Comparison of ENCODE assay signal across 24 cellular contexts in genomic region chr18:56162871-56163270, GRCh38.
DNase-seq lines count a peak whose midpoint lies in the region; ATAC-seq and TF ChIP-seq lines count a peak whose summit lies in the region.
"Had no signal": no experiment of that assay in that cellular context is flagged by ENCODE, and none has a peak within 500 bp of the region (broad histone marks: within the 10 kb centered on the region; RNA-seq: fewer than 3 reads in every experiment).

No MANE protein-coding gene starts in this region.

- H3K9me3 Mint-ChIP-seq in nephron: no peaks in the 10 kb centered on the region
- H3K9me3 Mint-ChIP-seq: activated B cell treated with CpG ODN at 0.5 μM for 24 hours; dendritic cell treated with granulocyte-macrophage colony-stimulating factor and Interleukin-4, amounts not matched to agents 40 ng/mL and 50 ng/mL, for 4 days had no signal

- peaks cover 23% of the 10 kb centered on the region for H3K4me1 Mint-ChIP-seq in nephron
- H3K4me1 Mint-ChIP-seq: activated B cell treated with CpG ODN at 0.5 μM for 24 hours had no signal

- H3K4me3 ChIP-seq in gastroesophageal sphincter (no peak overlapping the region), uterus (no peak overlapping the region)
- H3K4me3 ChIP-seq: skin epidermis, tibial nerve had no signal

- peaks cover 3% of the 10 kb centered on the region for H3K36me3 Mint-ChIP-seq in nephron (ENCODE audit: low read depth)
- H3K36me3 Mint-ChIP-seq: natural killer cell treated with Interleukin-12 subunit alpha and Interleukin-12 subunit beta and Interleukin-15 and Interleukin-18, amount 100 ng/mL, for 72 hours had no signal

- TF ChIP-seq POLR2A in gastroesophageal sphincter (IDR thresholded peaks at IDR 0.05) (no peak), uterus (IDR thresholded peaks at IDR 0.05) (no peak)

- WGBS in gastroesophageal sphincter (ENCODE audit: low coverage in 1 of 2), 2 donors: 25 to 45% methylated on average over 2 of the region's 2 CpGs

- no peaks in the 10 kb centered on the region for H3K36me3 ChIP-seq in gastroesophageal sphincter
- H3K36me3 ChIP-seq in uterus: no peaks in the 10 kb centered on the region
- H3K36me3 ChIP-seq: tibial nerve had no signal

- H3K27ac Mint-ChIP-seq in nephron: peak overlapping the region; percentile 26 to 57 (median 51)
- H3K27ac Mint-ChIP-seq: activated B cell treated with CpG ODN at 0.5 μM for 24 hours; dendritic cell treated with granulocyte-macrophage colony-stimulating factor and Interleukin-4, amounts not matched to agents 40 ng/mL and 50 ng/mL, for 4 days; natural killer cell treated with Interleukin-12 subunit alpha and Interleukin-12 subunit beta and Interleukin-15 and Interleukin-18, amount 100 ng/mL, for 72 hours had no signal

- no peak for DNase-seq in Right ventricle myocardium inferior (ENCODE audit: missing footprints)
- DNase-seq in cardiac septum (ENCODE audit: low spot score): no peak
- DNase-seq in uterus: no peak
- no peak for DNase-seq in activated naive CD4-positive, alpha-beta T cell treated with Interleukin-2 at 50 U/mL for 16 hours
- DNase-seq: 8988T, activated B cell treated with CpG ODN at 0.5 μM for 24 hours, activated gamma-delta T cell, aorta, DMS79 treated with DMSO at 0.1 percent for 48 hours, GOT3, hypothalamus, Karpas-422, NCI-H1694, NCI-H524, T-helper 1 cell had no signal

- peak; percentile 75 for ATAC-seq in Right ventricle myocardium inferior
- ATAC-seq in gastroesophageal sphincter: no peak
- no peak for ATAC-seq in HG03432 (IDR thresholded peaks at IDR 0.05; ENCODE audit: unreplicated experiment)
- ATAC-seq in HG02588 (IDR thresholded peaks at IDR 0.05; ENCODE audit: unreplicated experiment): no peak
- ATAC-seq: natural killer cell treated with Interleukin-12 subunit alpha and Interleukin-12 subunit beta and Interleukin-15 and Interleukin-18, amount 100 ng/mL, for 72 hours had no signal

- H3K4me3 Mint-ChIP-seq in nephron: no peak overlapping the region
- H3K4me3 Mint-ChIP-seq: activated B cell treated with CpG ODN at 0.5 μM for 24 hours; dendritic cell treated with granulocyte-macrophage colony-stimulating factor and Interleukin-4, amounts not matched to agents 40 ng/mL and 50 ng/mL, for 4 days; natural killer cell treated with Interleukin-12 subunit alpha and Interleukin-12 subunit beta and Interleukin-15 and Interleukin-18, amount 100 ng/mL, for 72 hours had no signal

- intact Hi-C loops in Right ventricle myocardium inferior (cut with DNase I) (no loop called here), cardiac septum (cut with DNase I) (no loop called here), uterus (cut with DNase I; ENCODE audit: low total_unique reads) (no loop called here)

- H3K27me3 ChIP-seq in gastroesophageal sphincter: no peaks in the 10 kb centered on the region
- no peaks in the 10 kb centered on the region for H3K27me3 ChIP-seq in uterus
- H3K27me3 ChIP-seq: tibial nerve had no signal

- no peaks in the 10 kb centered on the region for H3K27me3 Mint-ChIP-seq in nephron (ENCODE audit: low read depth)
- H3K27me3 Mint-ChIP-seq: activated B cell treated with CpG ODN at 0.5 μM for 24 hours; dendritic cell treated with granulocyte-macrophage colony-stimulating factor and Interleukin-4, amounts not matched to agents 40 ng/mL and 50 ng/mL, for 4 days; natural killer cell treated with Interleukin-12 subunit alpha and Interleukin-12 subunit beta and Interleukin-15 and Interleukin-18, amount 100 ng/mL, for 72 hours had no signal

- H3K9me3 ChIP-seq in gastroesophageal sphincter (no peaks in the 10 kb centered on the region), uterus (no peaks in the 10 kb centered on the region)
- H3K9me3 ChIP-seq: tibial nerve had no signal

- no peak for TF ChIP-seq CTCF in gastroesophageal sphincter (IDR thresholded peaks at IDR 0.05)
- TF ChIP-seq CTCF in nephron (IDR thresholded peaks at IDR 0.05; ENCODE audit: unreplicated experiment in 3 of 3): no peak
- no peak for TF ChIP-seq CTCF in uterus (IDR thresholded peaks at IDR 0.05)

- H3K27ac ChIP-seq in gastroesophageal sphincter (peak overlapping the region in 3 of 4 donors; percentile 25 to 69 (median 54)), uterus (peak overlapping the region; percentile 42 to 63)
- H3K27ac ChIP-seq: C4-2B, skin epidermis had no signal

- no peak for TF ChIP-seq EP300 in gastroesophageal sphincter (IDR thresholded peaks at IDR 0.05)

- H3K4me1 ChIP-seq in gastroesophageal sphincter: peaks cover 12 to 44% (median 17%) of the 10 kb centered on the region in 3 donors
- peaks cover 6 to 13% of the 10 kb centered on the region in 2 donors for H3K4me1 ChIP-seq in uterus
